In genomic region chr17:30104575-30105339, GRCh38 we compare ENCODE assay signal across 8 cellular contexts. TPM values are rescaled to one million over a fixed set of nuclear protein-coding genes. Genes with fewer than 3 reads are reported as not detected.
DNase-seq lines count a peak whose midpoint lies in the region; ATAC-seq and TF ChIP-seq lines count a peak whose summit lies in the region.

No MANE protein-coding gene starts in this region.

- WGBS in ectodermal cell, 2 experiments: 29 to 31% methylated on average over 29 of the region's 29 CpGs
- WGBS in lower leg skin, 2 donors: 24 to 25% methylated on average over 29 of the region's 29 CpGs

- peak overlapping the region; percentile 28 for H3K4me3 ChIP-seq in ectodermal cell (ENCODE audit: insufficient read depth, low read depth, low read length)
- no peak overlapping the region for H3K4me3 ChIP-seq in lower leg skin (ENCODE audit: low read depth, poor library complexity, severe bottlenecking)

- peak overlapping the region; percentile 65 for H3K27ac ChIP-seq in ectodermal cell (ENCODE audit: insufficient read depth, low read depth, low read length, poor library complexity, severe bottlenecking)

- ATAC-seq in HG03378 (IDR thresholded peaks at IDR 0.05; ENCODE audit: unreplicated experiment) (peak; percentile 53), HG03354 (IDR thresholded peaks at IDR 0.05; ENCODE audit: poor library complexity, severe bottlenecking, unreplicated experiment) (no peak)

- TF ChIP-seq CTCF in lower leg skin (IDR thresholded peaks at IDR 0.05): peak in 1 of 3 donors; percentile 58

- TF ChIP-seq POLR2A in lower leg skin (IDR thresholded peaks at IDR 0.05): no peak

- H3K36me3 ChIP-seq in ectodermal cell (ENCODE audit: control insufficient read depth, insufficient read depth, low read length): no peaks in the 10 kb centered on the region

- no peaks in the 10 kb centered on the region for H3K27me3 ChIP-seq in ectodermal cell (ENCODE audit: control insufficient read depth, insufficient read depth, low read length, poor library complexity, severe bottlenecking)

- intact Hi-C loops in lower leg skin (cut with DNase I; ENCODE audit: low total_unique reads): no loop called here

- DNase-seq in EL (peak; percentile 83), NCI-H748 treated with DMSO at 0.1 percent for 48 hours (lab: John Stamatoyannopoulos, UW) (peak; percentile 98), lower leg skin (ENCODE audit: low spot score in 2 of 2) (peak; percentile 77 to 93)
- DNase-seq in activated CD4-positive, alpha-beta T cell treated with anti-CD3 and anti-CD28 coated beads, Interleukin-2, amount 50 U/mL, for 4 hours: peak; percentile 66 to 68
- peak; percentile 63 to 64 for DNase-seq in stimulated activated CD4-positive, alpha-beta T cell treated with anti-CD3 and anti-CD28 coated beads, Interleukin-4, amount 100 ng/mL, for 48 hours (ENCODE audit: low read depth in 2 of 2)

- H3K4me1 ChIP-seq in ectodermal cell (ENCODE audit: control insufficient read depth, insufficient read depth, low read length): no peaks in the 10 kb centered on the region

- no peaks in the 10 kb centered on the region for H3K9me3 ChIP-seq in ectodermal cell (ENCODE audit: control insufficient read depth, low read length)

RNA-seq across cellular contexts. Expression of gene NSRP1, which starts 11.9 kb away (rescaled TPM):
- polyA plus RNA-seq in ectodermal cell (2013, experiment 1 of 4): 27.1 TPM
- 38.0 TPM for polyA plus RNA-seq in ectodermal cell (2013, experiment 2 of 4)
- polyA plus RNA-seq in ectodermal cell (2013, experiment 3 of 4): 23.1 TPM
- 23.7 TPM for polyA plus RNA-seq in ectodermal cell (2013, experiment 4 of 4)
- total RNA-seq in lower leg skin: 10 to 100 TPM in 3 of 4 donors, 1 to 10 TPM in 1; 7.4 to 23.8 (median 17.8) TPM
